ENCODE assay signal across 22 cellular contexts in the genomic region with DNA sequence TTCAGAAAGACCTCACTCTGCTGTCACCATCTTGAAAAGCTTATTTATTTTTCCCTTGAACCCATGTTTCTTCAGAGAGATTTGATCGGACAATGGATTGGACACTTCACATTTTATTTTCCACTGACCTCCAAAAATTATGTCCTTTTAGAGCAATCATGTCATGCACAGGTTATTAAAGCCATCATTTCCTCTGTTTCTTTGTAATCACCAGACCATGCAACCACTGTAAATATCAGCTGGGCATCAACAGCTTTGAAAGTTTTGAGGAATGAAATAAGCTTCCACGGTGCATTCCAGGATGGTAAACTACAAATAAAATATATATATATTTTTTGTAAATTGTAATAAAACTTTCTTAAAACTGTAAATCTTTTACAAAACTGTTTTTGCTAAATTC.
DNase-seq lines count a peak whose midpoint lies in the region; ATAC-seq, FAIRE-seq and TF ChIP-seq lines count a peak whose summit lies in the region.
"Had no signal": no experiment of that assay in that cellular context is flagged by ENCODE, and none has a peak within 500 bp of the region (broad histone marks: within the 10 kb centered on the region; RNA-seq: fewer than 3 reads in every experiment).

No MANE protein-coding gene starts in this region.

- H3K27ac Mint-ChIP-seq in T-cell, result no peak overlapping the region
- H3K27ac Mint-ChIP-seq: B cell, IgD-negative memory B cell had no signal

- CTCF ChIA-PET in T-cell (lab: Charles Lee), result no interaction called here

- no peaks in the 10 kb centered on the region for H3K4me1 Mint-ChIP-seq in T-cell
- H3K4me1 Mint-ChIP-seq: B cell, IgD-negative memory B cell had no signal

- H3K4me3 ChIP-seq in adipocyte (ENCODE audit: low read length), result no peak overlapping the region
- H3K4me3 ChIP-seq: Peyer's patch, SJCRH30 had no signal

- H3K4me3 Mint-ChIP-seq in T-cell, result no peak overlapping the region
- H3K4me3 Mint-ChIP-seq: B cell, IgD-negative memory B cell had no signal

- no peaks in the 10 kb centered on the region for H3K36me3 Mint-ChIP-seq in T-cell
- H3K36me3 Mint-ChIP-seq: IgD-negative memory B cell had no signal

- POLR2A ChIA-PET in T-cell (lab: Charles Lee), result no interaction called here

- H3K9me3 Mint-ChIP-seq in T-cell, result peaks cover 0 to 7% (median 0%) of the 10 kb centered on the region in 3 donors

- no peaks in the 10 kb centered on the region for H3K27me3 Mint-ChIP-seq in T-cell
- H3K27me3 Mint-ChIP-seq: B cell, IgD-negative memory B cell had no signal

- H3K27me3 ChIP-seq in adipocyte (replicated peaks; ENCODE audit: control insufficient read depth, insufficient read depth, low read length), result no peaks in the 10 kb centered on the region
- H3K27me3 ChIP-seq: Peyer's patch, SJCRH30 had no signal

- H3K36me3 ChIP-seq in adipocyte (ENCODE audit: control insufficient read depth, insufficient read depth, low read length, severe bottlenecking), result no peaks in the 10 kb centered on the region
- H3K36me3 ChIP-seq: Peyer's patch, SJCRH30 had no signal

- DNase-seq in DMS53 (lab: John Stamatoyannopoulos, UW), result peak; percentile 30
- no peak for DNase-seq in DMS53 treated with DMSO at 0.1 percent for 48 hours (lab: John Stamatoyannopoulos, UW; ENCODE audit: unreplicated experiment)
- DNase-seq in adipocyte (ENCODE audit: low read depth), result peak; percentile 23
- DNase-seq in kidney glomerular epithelial cell (lab: John Stamatoyannopoulos, UW), result peak; percentile 60
- DNase-seq in GM12892 (ENCODE audit: insufficient read length), result no peak
- DNase-seq in T-cell, result no peak
- DNase-seq: DMS153, GOT3, HCEC 1CT, NCI-H1092, NCI-H1417 treated with DMSO at 0.1 percent for 48 hours, NCI-H1694 treated with DMSO at 0.1 percent for 48 hours, NCI-H2081, NCI-H226, NCI-H510A, NCI-H69, Peyer's patch, SJCRH30 had no signal

- TF ChIP-seq POLR2A in GM12892 (IDR thresholded peaks at IDR 0.05; ENCODE audit: low read depth, low read length), result no peak

- peaks cover 11% of the 10 kb centered on the region for H3K4me1 ChIP-seq in adipocyte (ENCODE audit: control insufficient read depth, insufficient read depth, low read length)
- H3K4me1 ChIP-seq: Peyer's patch had no signal

- no peak overlapping the region for H3K9ac ChIP-seq in adipocyte (ENCODE audit: low read length)

- H3K9me3 ChIP-seq in adipocyte (ENCODE audit: control insufficient read depth, low read length), result no peaks in the 10 kb centered on the region
- H3K9me3 ChIP-seq: Peyer's patch, SJCRH30 had no signal

- ATAC-seq in T-cell (replicated peaks in 1 of 4), result no peak
- ATAC-seq in GM18907 (IDR thresholded peaks at IDR 0.05; ENCODE audit: unreplicated experiment), result no peak
- ATAC-seq in HG03175 (IDR thresholded peaks at IDR 0.05; ENCODE audit: unreplicated experiment), result no peak

- no peak for FAIRE-seq in GM12892 (lab: Jason Lieb, UNC)

Comparison
In these comparisons a context has a peak if more than half of its experiments do, and no peak if none do; other contexts are left out.
1. DNase-seq: peak in DMS53 (single experiment), adipocyte (single experiment) and kidney glomerular epithelial cell (single experiment); none in DMS53 treated with DMSO at 0.1 percent for 48 hours (single experiment), GM12892 (single experiment) and T-cell (0 of 34).